In the genomic region with DNA sequence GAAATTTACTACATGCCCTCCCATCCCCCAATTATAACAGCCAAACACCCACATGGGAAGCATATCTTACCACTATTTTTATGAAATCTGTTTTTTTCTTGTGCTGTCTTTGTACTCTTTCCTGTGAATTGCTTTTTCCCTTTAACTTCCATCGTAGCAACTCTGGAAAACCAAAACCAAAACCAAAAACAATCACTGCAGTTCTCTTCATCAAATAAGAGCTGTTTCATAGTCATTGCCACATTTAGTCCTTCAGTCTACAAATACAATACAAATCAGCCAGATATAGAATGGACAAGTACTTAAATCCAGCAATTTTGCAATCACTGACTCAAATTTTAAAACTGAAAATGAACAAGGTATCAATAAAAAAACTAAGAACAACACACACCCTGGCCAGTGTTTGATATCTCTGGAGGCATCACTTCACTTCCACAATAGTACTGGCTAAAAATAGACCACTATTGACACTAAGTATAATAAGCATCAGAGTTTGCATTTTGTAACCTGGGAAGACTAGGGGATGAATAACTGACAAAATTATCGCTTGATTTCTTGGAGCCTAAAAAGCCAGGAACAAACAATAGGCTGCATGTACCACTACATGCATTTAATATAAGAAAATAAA, we compare ENCODE assay signal across 12 cellular contexts. TPM values are rescaled to one million over a fixed set of nuclear protein-coding genes. Genes with fewer than 3 reads are reported as not detected.
DNase-seq lines count a peak whose midpoint lies in the region; ATAC-seq, FAIRE-seq and TF ChIP-seq lines count a peak whose summit lies in the region.
"Had no signal": no experiment of that assay in that cellular context is flagged by ENCODE, and none has a peak within 500 bp of the region (broad histone marks: within the 10 kb centered on the region; RNA-seq: fewer than 3 reads in every experiment).

No MANE protein-coding gene starts in this region.

- H3K27me3 Mint-ChIP-seq in neural crest cell (ENCODE audit: low read depth), result no peaks in the 10 kb centered on the region
- H3K27me3 Mint-ChIP-seq in nephron progenitor cell (ENCODE audit: low read depth, poor library complexity), result no peaks in the 10 kb centered on the region

- no peaks in the 10 kb centered on the region for H3K27me3 ChIP-seq in WERI-Rb-1 (ENCODE audit: insufficient read depth, low read depth, severe bottlenecking)
- H3K27me3 ChIP-seq: MG63, pancreas, SJSA1 had no signal

- peaks cover 10% of the 10 kb centered on the region for H3K4me1 Mint-ChIP-seq in neural crest cell
- H3K4me1 Mint-ChIP-seq in nephron progenitor cell, result peaks cover 14% of the 10 kb centered on the region

- H3K4me3 Mint-ChIP-seq in neural crest cell, result peak overlapping the region; percentile 33
- no peak overlapping the region for H3K4me3 Mint-ChIP-seq in nephron progenitor cell

- no peak overlapping the region for H3K27ac Mint-ChIP-seq in neural crest cell (ENCODE audit: unreplicated experiment)
- no peak overlapping the region for H3K27ac Mint-ChIP-seq in nephron progenitor cell

- H3K36me3 ChIP-seq in WERI-Rb-1, result peaks cover 34% of the 10 kb centered on the region

- H3K9me3 ChIP-seq in WERI-Rb-1 (ENCODE audit: severe bottlenecking), result no peaks in the 10 kb centered on the region
- H3K9me3 ChIP-seq: MG63, pancreas, SJSA1 had no signal

- no peak for ATAC-seq in HG03442 (IDR thresholded peaks at IDR 0.05; ENCODE audit: unreplicated experiment)
- ATAC-seq: stimulated activated naive CD8-positive, alpha-beta T cell treated with anti-CD3 and anti-CD28 coated beads, Interleukin-15, Interleukin-2, amounts not matched to agents 100 U/mL and 50 U/mL, for 24 hours had no signal

- peak; percentile 27 for FAIRE-seq in H54 (lab: Jason Lieb, UNC)

- H3K27ac ChIP-seq in 22Rv1 (peak overlapping the region; percentile 25; the same call in 1 of the 2 replicates), WERI-Rb-1 (no peak overlapping the region)
- H3K27ac ChIP-seq: SJSA1 had no signal

- H3K4me3 ChIP-seq in WERI-Rb-1 (ENCODE audit: low read depth, low read length), result no peak overlapping the region
- H3K4me3 ChIP-seq: MG63, pancreas, SJSA1 had no signal

- DNase-seq in H54 (ENCODE audit: insufficient read length, low spot score) (no peak), dermis blood vessel endothelial cell (peak; percentile 31), neural crest cell (ENCODE audit: low read depth, low spot score) (no peak), WERI-Rb-1 (no peak), RKO (ENCODE audit: low spot score) (no peak), nephron progenitor cell (no peak)
- DNase-seq: MG63; pancreas; stimulated activated naive CD8-positive, alpha-beta T cell treated with anti-CD3 and anti-CD28 coated beads, Interleukin-15, Interleukin-2, amounts not matched to agents 100 U/mL and 50 U/mL, for 24 hours had no signal

- TF ChIP-seq CTCF in 22Rv1 (IDR thresholded peaks at IDR 0.05), result no peak
- no peak for TF ChIP-seq CTCF in neural crest cell (conservative IDR thresholded peaks at IDR 0.05)
- no peak for TF ChIP-seq CTCF in WERI-Rb-1 (IDR thresholded peaks at IDR 0.05; ENCODE audit: low read depth, low read length)
- no peak for TF ChIP-seq CTCF in nephron progenitor cell (IDR thresholded peaks at IDR 0.05)

- H3K36me3 Mint-ChIP-seq in neural crest cell (ENCODE audit: low read depth), result no peaks in the 10 kb centered on the region
- peaks cover 35% of the 10 kb centered on the region for H3K36me3 Mint-ChIP-seq in nephron progenitor cell (ENCODE audit: low read depth)

- H3K9me3 Mint-ChIP-seq in neural crest cell (no peaks in the 10 kb centered on the region), nephron progenitor cell (no peaks in the 10 kb centered on the region)

- no peak for TF ChIP-seq POLR2A in H54 (IDR thresholded peaks at IDR 0.05; ENCODE audit: low read depth, low read length)

RNA-seq across cellular contexts. Expression of gene PUM3, which starts 5.4 kb away (rescaled TPM):
- total RNA-seq in dermis blood vessel endothelial cell, result 41.7 and 53.7 TPM in 2 replicates
- total RNA-seq in neural crest cell, result 57.0 and 64.9 TPM in 2 replicates
